19 cellular contexts compared by ENCODE assay signal in the genomic region with DNA sequence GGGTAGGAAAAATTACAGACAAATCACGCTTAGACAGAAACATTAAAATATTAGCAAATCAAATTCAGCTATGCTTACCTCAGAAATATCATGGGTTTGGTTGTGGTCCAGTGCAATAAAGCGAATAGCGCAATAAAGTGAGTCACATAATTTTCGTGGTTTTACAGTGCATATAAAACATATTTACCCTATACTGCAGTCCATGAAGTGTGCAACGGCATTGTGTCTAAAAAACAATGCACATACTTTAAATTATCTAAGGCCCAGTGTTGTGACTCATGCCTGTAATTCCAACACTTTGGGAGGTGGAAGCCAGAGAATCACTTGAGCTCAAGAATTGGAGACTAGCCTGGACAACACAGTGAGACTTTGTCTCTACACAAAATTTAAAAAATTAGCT.
DNase-seq lines count a peak whose midpoint lies in the region; ATAC-seq, FAIRE-seq and TF ChIP-seq lines count a peak whose summit lies in the region.
"Had no signal": no experiment of that assay in that cellular context is flagged by ENCODE, and none has a peak within 500 bp of the region (broad histone marks: within the 10 kb centered on the region; RNA-seq: fewer than 3 reads in every experiment).

No MANE protein-coding gene starts in this region.

- WGBS in mesenchymal stem cell = 94% methylated on average over 3 of the region's 5 CpGs

- H3K36me3 ChIP-seq in astrocyte (ENCODE audit: insufficient read depth, low read length) = no peaks in the 10 kb centered on the region
- H3K36me3 ChIP-seq in endothelial cell of umbilical vein (ENCODE audit: control insufficient read depth in 2 of 2, extremely low read depth in 1 of 2, insufficient read depth in 2 of 2, low read length in 2 of 2) = no peaks in the 10 kb centered on the region
- H3K36me3 ChIP-seq in mucosa of descending colon (ENCODE audit: low read depth) = no peaks in the 10 kb centered on the region
- no peaks in the 10 kb centered on the region for H3K36me3 ChIP-seq in mesenchymal stem cell (ENCODE audit: control insufficient read depth in 1 of 2, insufficient read depth in 2 of 2, low read depth in 1 of 2, low read length in 2 of 2)
- H3K36me3 ChIP-seq: Peyer's patch had no signal

- DNase-seq in HT1080 (ENCODE audit: low read depth) (peak; percentile 8), astrocyte (ENCODE audit: low read depth) (peak; percentile 17), endothelial cell of umbilical vein (ENCODE audit: low read depth, low spot score) (peak; percentile 1), mucosa of descending colon (no peak), iPS-NIHi11 (ENCODE audit: low spot score) (no peak), mesenchymal stem cell (no peak), NCI-H2029 (lab: John Stamatoyannopoulos, UW) (no peak)
- DNase-seq: AML-193, EL, NCI-H1417, NCI-H2029 treated with DMSO at 0.1 percent for 48 hours, NCI-H510A treated with DMSO at 0.1 percent for 48 hours, NCI-H82, Peyer's patch, Right ventricle myocardium superior had no signal

- no peak overlapping the region for H4K8ac ChIP-seq in mesenchymal stem cell (ENCODE audit: low read length)

- TF ChIP-seq POLR2A in endothelial cell of umbilical vein (IDR thresholded peaks at IDR 0.05; ENCODE audit: low read depth, low read length) = no peak

- no peak overlapping the region for H3K27ac Mint-ChIP-seq in astrocyte (ENCODE audit: unreplicated experiment)
- H3K27ac Mint-ChIP-seq: IgD-negative memory B cell had no signal

- intact Hi-C loops in endothelial cell of umbilical vein (cut with micrococcal nuclease) = no loop called here
- intact Hi-C loops in mucosa of descending colon (cut with DNase I, micrococcal nuclease) = no loop called here

- no TSS peak for BruUV-seq in endothelial cell of umbilical vein (replicated peaks; lab: Mats Ljungman, UMichigan)

- no peak overlapping the region for H3K27ac ChIP-seq in astrocyte (ENCODE audit: low read depth, low read length)
- H3K27ac ChIP-seq in endothelial cell of umbilical vein (ENCODE audit: insufficient read depth, low read depth, low read length) = no peak overlapping the region
- no peak overlapping the region for H3K27ac ChIP-seq in mesenchymal stem cell (ENCODE audit: low read length, poor library complexity, severe bottlenecking)
- H3K27ac ChIP-seq: Peyer's patch, SK-N-MC had no signal

- no peaks in the 10 kb centered on the region for H3K9me3 Mint-ChIP-seq in astrocyte (ENCODE audit: unreplicated experiment)
- H3K9me3 Mint-ChIP-seq: IgD-negative memory B cell had no signal

- H2BK120ac ChIP-seq in mesenchymal stem cell (ENCODE audit: low read depth, low read length) = no peak overlapping the region

- H2AFZ ChIP-seq in astrocyte (ENCODE audit: low read depth, low read length) (no peak overlapping the region), endothelial cell of umbilical vein (ENCODE audit: low read depth, low read length) (no peak overlapping the region), mesenchymal stem cell (ENCODE audit: low read depth, low read length) (no peak overlapping the region)

- no peak overlapping the region for H3K4me3 ChIP-seq in astrocyte (ENCODE audit: insufficient read depth, low read depth, low read length)
- no peak overlapping the region for H3K4me3 ChIP-seq in endothelial cell of umbilical vein (replicated peaks in 1 of 3; ENCODE audit: insufficient read depth in 1 of 3, low read depth in 1 of 3, low read length in 3 of 3)
- H3K4me3 ChIP-seq in mucosa of descending colon = no peak overlapping the region
- no peak overlapping the region for H3K4me3 ChIP-seq in mesenchymal stem cell (ENCODE audit: insufficient read depth in 1 of 2, low read depth in 1 of 2, low read length in 2 of 2)
- H3K4me3 ChIP-seq: Peyer's patch, SK-N-MC had no signal

- H3K79me1 ChIP-seq in mesenchymal stem cell (replicated peaks; ENCODE audit: low read length, poor library complexity, severe bottlenecking) = no peaks in the 10 kb centered on the region

- H3K14ac ChIP-seq in mesenchymal stem cell (ENCODE audit: low read length in 2 of 2) = no peak overlapping the region

- H2AK5ac ChIP-seq in mesenchymal stem cell (ENCODE audit: low read length, severe bottlenecking) = no peak overlapping the region

- no peaks in the 10 kb centered on the region for H3K79me2 ChIP-seq in astrocyte (ENCODE audit: insufficient read depth, low read length)
- no peaks in the 10 kb centered on the region for H3K79me2 ChIP-seq in endothelial cell of umbilical vein (ENCODE audit: control insufficient read depth, insufficient read depth, low read length)

- FAIRE-seq in astrocyte (lab: Jason Lieb, UNC) (peak; percentile 70), endothelial cell of umbilical vein (lab: Jason Lieb, UNC) (peak; percentile 50)
- FAIRE-seq: H54 had no signal

- no peaks in the 10 kb centered on the region for H3K27me3 ChIP-seq in astrocyte (ENCODE audit: insufficient read depth, low read length)
- no peaks in the 10 kb centered on the region for H3K27me3 ChIP-seq in endothelial cell of umbilical vein (ENCODE audit: control insufficient read depth in 2 of 2, insufficient read depth in 2 of 2, low read length in 2 of 2)
- no peaks in the 10 kb centered on the region for H3K27me3 ChIP-seq in mesenchymal stem cell (ENCODE audit: control insufficient read depth in 1 of 2, insufficient read depth in 1 of 2, low read length in 2 of 2)
- H3K27me3 ChIP-seq: Peyer's patch had no signal

- no peak overlapping the region for H3K9ac ChIP-seq in astrocyte (ENCODE audit: low read length)
- H3K9ac ChIP-seq in endothelial cell of umbilical vein (replicated peaks; ENCODE audit: extremely low read depth, insufficient read depth, low read length) = no peak overlapping the region
- H3K9ac ChIP-seq in mesenchymal stem cell (ENCODE audit: low read length) = no peak overlapping the region

- POLR2A ChIA-PET in endothelial cell of umbilical vein (lab: Charles Lee) = no interaction called here

- H3K23ac ChIP-seq in mesenchymal stem cell (ENCODE audit: low read length in 2 of 2) = no peak overlapping the region

- H4K20me1 ChIP-seq in astrocyte (ENCODE audit: insufficient read depth, low read length) (no peaks in the 10 kb centered on the region), endothelial cell of umbilical vein (replicated peaks; ENCODE audit: control insufficient read depth, extremely low read depth, insufficient read depth, low read length) (no peaks in the 10 kb centered on the region)

- no peaks in the 10 kb centered on the region for H3K9me3 ChIP-seq in astrocyte (ENCODE audit: insufficient read depth, low read depth, low read length)
- no peaks in the 10 kb centered on the region for H3K9me3 ChIP-seq in endothelial cell of umbilical vein (replicated peaks; ENCODE audit: control insufficient read depth, insufficient read depth, low read length)
- no peaks in the 10 kb centered on the region for H3K9me3 ChIP-seq in mucosa of descending colon
- H3K9me3 ChIP-seq in mesenchymal stem cell (ENCODE audit: control insufficient read depth, low read length) = peaks cover 3% of the 10 kb centered on the region
- H3K9me3 ChIP-seq: Peyer's patch had no signal

- H3K36me3 Mint-ChIP-seq in astrocyte (ENCODE audit: low read depth, unreplicated experiment) = no peaks in the 10 kb centered on the region
- H3K36me3 Mint-ChIP-seq: IgD-negative memory B cell had no signal

- H3K4me1 Mint-ChIP-seq in astrocyte (ENCODE audit: low read depth, unreplicated experiment) = no peaks in the 10 kb centered on the region
- H3K4me1 Mint-ChIP-seq: IgD-negative memory B cell had no signal

- no peak overlapping the region for H3K4ac ChIP-seq in mesenchymal stem cell (ENCODE audit: low read depth in 1 of 2, low read length in 2 of 2)

- H3K9me1 ChIP-seq in endothelial cell of umbilical vein (replicated peaks; ENCODE audit: control insufficient read depth, extremely low read depth, insufficient read depth, low read length) = no peaks in the 10 kb centered on the region

- H2BK12ac ChIP-seq in mesenchymal stem cell (ENCODE audit: low read length in 2 of 2) = no peak overlapping the region

- no peak overlapping the region for H2BK15ac ChIP-seq in mesenchymal stem cell (ENCODE audit: low read depth, poor library complexity, severe bottlenecking)

- TF ChIP-seq CTCF in astrocyte (IDR thresholded peaks at IDR 0.05; ENCODE audit: insufficient read depth, low read depth, low read length) (no peak), endothelial cell of umbilical vein (IDR thresholded peaks at IDR 0.05; ENCODE audit: extremely low read depth in 1 of 2, insufficient read depth in 1 of 2, low read depth in 1 of 2, low read length in 2 of 2) (no peak), mucosa of descending colon (IDR thresholded peaks at IDR 0.05) (no peak)

- no peak overlapping the region for H3K18ac ChIP-seq in mesenchymal stem cell (ENCODE audit: low read depth in 1 of 2, low read length in 2 of 2)

- dilution Hi-C loops in endothelial cell of umbilical vein (cut with MboI; ENCODE audit: extremely low pct_ligation_motif_present, low sequenced_read_pairs) = no loop called here

- no peaks in the 10 kb centered on the region for H3K27me3 Mint-ChIP-seq in astrocyte (ENCODE audit: low read depth, unreplicated experiment)
- H3K27me3 Mint-ChIP-seq: IgD-negative memory B cell had no signal

- H2BK5ac ChIP-seq in mesenchymal stem cell (ENCODE audit: low read depth, low read length, poor library complexity, severe bottlenecking) = no peak overlapping the region

- CTCF ChIA-PET in endothelial cell of umbilical vein (lab: Charles Lee) = no interaction called here

- H3K4me1 ChIP-seq in astrocyte (ENCODE audit: insufficient read depth, low read length) = no peaks in the 10 kb centered on the region
- no peaks in the 10 kb centered on the region for H3K4me1 ChIP-seq in endothelial cell of umbilical vein (ENCODE audit: control insufficient read depth, extremely low read depth, insufficient read depth, low read length)
- no peaks in the 10 kb centered on the region for H3K4me1 ChIP-seq in mucosa of descending colon (ENCODE audit: low read depth)
- no peaks in the 10 kb centered on the region for H3K4me1 ChIP-seq in mesenchymal stem cell (ENCODE audit: control insufficient read depth, insufficient read depth, low read depth, low read length)
- H3K4me1 ChIP-seq: Peyer's patch had no signal

- no peak overlapping the region for H3K4me2 ChIP-seq in astrocyte (ENCODE audit: low read length)
- H3K4me2 ChIP-seq in endothelial cell of umbilical vein (ENCODE audit: insufficient read depth, low read length) = no peak overlapping the region
- no peak overlapping the region for H3K4me2 ChIP-seq in mesenchymal stem cell (ENCODE audit: low read length, poor library complexity, severe bottlenecking)

- no peak overlapping the region for H3K4me3 Mint-ChIP-seq in astrocyte (ENCODE audit: unreplicated experiment)
- H3K4me3 Mint-ChIP-seq: IgD-negative memory B cell had no signal

- no peak overlapping the region for H4K91ac ChIP-seq in mesenchymal stem cell (ENCODE audit: low read length)

- peak; percentile 72 for ATAC-seq in mucosa of descending colon
- ATAC-seq in HG02678 (IDR thresholded peaks at IDR 0.05; ENCODE audit: unreplicated experiment) = no peak

TF ChIP-seq in endothelial cell of umbilical vein, 7 proteins besides CTCF, POLR2A, EP300 and RAD21 (continues in another document):
- TF ChIP-seq JUN (IDR thresholded peaks at IDR 0.05; ENCODE audit: borderline replicate concordance, insufficient read depth, insufficient read length, low read depth) (peak; percentile 3), EZH2 (IDR thresholded peaks at IDR 0.05; ENCODE audit: borderline replicate concordance, low read depth, low read length, severe bottlenecking) (no peak), MYC (IDR thresholded peaks at IDR 0.05; ENCODE audit: low read depth, low read length) (no peak)

Comparison
In these comparisons a context has a peak if more than half of its experiments do, and no peak if none do; other contexts are left out.
1. DNase-seq: peak in HT1080 (single experiment), astrocyte (single experiment) and endothelial cell of umbilical vein (single experiment); none in mucosa of descending colon (0 of 3), iPS-NIHi11 (single experiment), mesenchymal stem cell (single experiment) and NCI-H2029 (single experiment).